Comparison of ENCODE assay signal across 29 cellular contexts in the genomic region with DNA sequence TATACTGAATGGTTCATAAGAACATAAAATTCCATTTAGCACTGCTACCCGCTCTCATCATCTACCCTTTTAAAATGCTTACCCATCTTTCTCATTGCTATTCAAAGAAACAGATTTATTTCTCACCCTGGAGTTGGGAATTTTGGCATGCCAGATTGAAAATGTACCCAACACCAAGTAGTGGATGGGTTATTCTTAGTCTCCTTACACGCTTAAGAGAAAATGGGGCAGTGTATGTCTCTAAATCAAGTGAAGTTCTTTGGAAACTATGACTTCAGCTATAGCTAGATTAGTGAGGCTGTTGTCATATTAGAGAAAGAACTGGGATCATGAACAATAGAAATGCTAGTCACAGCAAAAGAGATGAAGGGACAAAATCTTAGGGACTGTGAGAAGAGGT. TPM values are rescaled to one million over a fixed set of nuclear protein-coding genes. Genes with fewer than 3 reads are reported as not detected.
"Had no signal": no experiment of that assay in that cellular context is flagged by ENCODE, and none has a peak within 500 bp of the region (broad histone marks: within the 10 kb centered on the region; RNA-seq: fewer than 3 reads in every experiment).

No MANE protein-coding gene starts in this region.

- H3K27ac ChIP-seq: brain microvascular endothelial cell, VCaP had no signal

- H3K36me3 ChIP-seq: brain microvascular endothelial cell had no signal

- H3K27me3 ChIP-seq: brain microvascular endothelial cell had no signal

- ATAC-seq: activated naive CD8-positive, alpha-beta T cell treated with anti-CD3 and anti-CD28 coated beads, Interleukin-2, amount 50 U/mL, for 24 hours; Panc1 had no signal

- DNase-seq: activated B cell treated with CpG ODN at 0.5 μM for 24 hours; activated CD4-positive, alpha-beta memory T cell treated with anti-CD3 and anti-CD28 coated beads for 36 hours; activated CD4-positive, alpha-beta T cell treated with anti-CD3 and anti-CD28 coated beads for 4 hours; activated CD4-positive, alpha-beta T cell treated with anti-CD3 and anti-CD28 coated beads, Interleukin-2, amount 50 U/mL, for 1 hour; activated CD4-positive, CD25-positive, alpha-beta regulatory T cell treated with anti-CD3 and anti-CD28 coated beads, Interleukin-2, amount 50 U/mL, for 72 hours; activated CD8-positive, alpha-beta memory T cell treated with anti-CD3 and anti-CD28 coated beads, Interleukin-2, amount 50 U/mL, for 4 hours; activated effector memory CD4-positive, alpha-beta T cell treated with Interleukin-2 at 50 U/mL for 16 hours; activated naive CD4-positive, alpha-beta T cell treated with anti-CD3 and anti-CD28 coated beads, Interleukin-2, amount 10 ng/mL, durations not matched to agents 7 days and 5 days; activated naive CD8-positive, alpha-beta T cell treated with anti-CD3 and anti-CD28 coated beads, Interleukin-2, amount 50 U/mL, for 24 hours; activated T-cell treated with anti-CD3 and anti-CD28 coated beads for 4 hours; activated T-cell treated with anti-CD3 and anti-CD28 coated beads, Interleukin-2, amount 50 U/mL, for 48 hours; aorta; brain microvascular endothelial cell; NCI-H1105; NCI-H1417 treated with DMSO at 0.1 percent for 48 hours; NCI-H1930; NCI-H2081 treated with DMSO at 0.1 percent for 48 hours; NCI-H226; NCI-H446 treated with DMSO at 0.1 percent for 48 hours; NCI-H524 treated with DMSO at 0.1 percent for 48 hours; SIG-M5; SW 1271; T-helper 1 cell; T-helper 2 cell; T-helper 9 cell had no signal

RNA-seq across cellular contexts. Expression of a gene that starts 27.7 kb away (rescaled TPM):
- total RNA-seq: activated B cell treated with CpG ODN at 0.5 μM for 24 hours; activated CD4-positive, alpha-beta memory T cell treated with anti-CD3 and anti-CD28 coated beads for 36 hours; M059J; RPMI7951 had no signal
